20 cellular contexts compared by ENCODE assay signal in genomic region chrX:19869195-19869594, GRCh38. TPM values are rescaled to one million over a fixed set of nuclear protein-coding genes. Genes with fewer than 3 reads are reported as not detected.
DNase-seq lines count a peak whose midpoint lies in the region; ATAC-seq, FAIRE-seq and TF ChIP-seq lines count a peak whose summit lies in the region.
"Had no signal": no experiment of that assay in that cellular context is flagged by ENCODE, and none has a peak within 500 bp of the region (broad histone marks: within the 10 kb centered on the region; RNA-seq: fewer than 3 reads in every experiment).

No MANE protein-coding gene starts in this region.

- H3K4me1 ChIP-seq in OCI-LY3 (ENCODE audit: low read length): peaks cover 67% of the 10 kb centered on the region
- H3K4me1 ChIP-seq: suprapubic skin had no signal

- H3K36me3 Mint-ChIP-seq in activated CD4-positive, alpha-beta T cell treated with anti-CD3 and anti-CD28 coated beads, Interleukin-2, amount 10 ng/mL, durations not matched to agents 24 days and 14 days (ENCODE audit: low read depth): peaks cover 4% of the 10 kb centered on the region
- peaks cover 7% of the 10 kb centered on the region for H3K36me3 Mint-ChIP-seq in activated CD4-positive, alpha-beta T cell treated with anti-CD3 and anti-CD28 coated beads, Interleukin-2, amount 10 ng/mL, durations not matched to agents 7 days and 5 days (ENCODE audit: low read depth)
- peaks cover 6% of the 10 kb centered on the region for H3K36me3 Mint-ChIP-seq in stimulated activated memory B cell treated with anti-CD40 and anti-IgM and Interleukin-4, amounts not matched to agents 10 μg/mL and 1 μg/mL and 100 μg/mL, for 72 hours

- H3K9me3 Mint-ChIP-seq in activated CD4-positive, alpha-beta T cell treated with anti-CD3 and anti-CD28 coated beads, Interleukin-2, amount 10 ng/mL, durations not matched to agents 24 days and 14 days: no peaks in the 10 kb centered on the region
- peaks cover 2% of the 10 kb centered on the region for H3K9me3 Mint-ChIP-seq in activated CD4-positive, alpha-beta T cell treated with anti-CD3 and anti-CD28 coated beads, Interleukin-2, amount 10 ng/mL, durations not matched to agents 7 days and 5 days
- H3K9me3 Mint-ChIP-seq in stimulated activated memory B cell treated with anti-CD40 and anti-IgM and Interleukin-4, amounts not matched to agents 10 μg/mL and 1 μg/mL and 100 μg/mL, for 72 hours: no peaks in the 10 kb centered on the region

- peaks cover 82% of the 10 kb centered on the region for H3K79me2 ChIP-seq in OCI-LY3 (ENCODE audit: low read length)

- peak overlapping the region; percentile 45 for H3K27ac Mint-ChIP-seq in activated CD4-positive, alpha-beta T cell treated with anti-CD3 and anti-CD28 coated beads, Interleukin-2, amount 10 ng/mL, durations not matched to agents 24 days and 14 days
- no peak overlapping the region for H3K27ac Mint-ChIP-seq in activated CD4-positive, alpha-beta T cell treated with anti-CD3 and anti-CD28 coated beads, Interleukin-2, amount 10 ng/mL, durations not matched to agents 7 days and 5 days
- H3K27ac Mint-ChIP-seq in stimulated activated memory B cell treated with anti-CD40 and anti-IgM and Interleukin-4, amounts not matched to agents 10 μg/mL and 1 μg/mL and 100 μg/mL, for 72 hours: peak overlapping the region; percentile 86

- no peak overlapping the region for H2AFZ ChIP-seq in OCI-LY3 (ENCODE audit: low read depth, low read length)

- no peak for TF ChIP-seq POLR2A in GM12892 (IDR thresholded peaks at IDR 0.05; ENCODE audit: low read depth, low read length)

- no peak for ATAC-seq in stimulated activated memory B cell treated with anti-CD40 and anti-IgM and Interleukin-4, amounts not matched to agents 10 μg/mL and 1 μg/mL and 100 μg/mL, for 72 hours
- ATAC-seq in GM19351 (IDR thresholded peaks at IDR 0.05; ENCODE audit: unreplicated experiment): no peak
- ATAC-seq: lower lobe of right lung had no signal

- H3K4me3 Mint-ChIP-seq in activated CD4-positive, alpha-beta T cell treated with anti-CD3 and anti-CD28 coated beads, Interleukin-2, amount 10 ng/mL, durations not matched to agents 24 days and 14 days: peak overlapping the region; percentile 26
- no peak overlapping the region for H3K4me3 Mint-ChIP-seq in activated CD4-positive, alpha-beta T cell treated with anti-CD3 and anti-CD28 coated beads, Interleukin-2, amount 10 ng/mL, durations not matched to agents 7 days and 5 days
- no peak overlapping the region for H3K4me3 Mint-ChIP-seq in stimulated activated memory B cell treated with anti-CD40 and anti-IgM and Interleukin-4, amounts not matched to agents 10 μg/mL and 1 μg/mL and 100 μg/mL, for 72 hours
- H3K4me3 Mint-ChIP-seq: H9 had no signal

- no peak for DNase-seq in activated CD4-positive, alpha-beta T cell treated with anti-CD3 and anti-CD28 coated beads, Interleukin-2, amount 10 ng/mL, durations not matched to agents 24 days and 14 days
- DNase-seq in activated CD4-positive, alpha-beta T cell treated with anti-CD3 and anti-CD28 coated beads, Interleukin-2, amount 10 ng/mL, durations not matched to agents 7 days and 5 days: no peak
- DNase-seq in GM12892 (ENCODE audit: insufficient read length): no peak
- DNase-seq in hypothalamus (lab: John Stamatoyannopoulos, UW): no peak
- DNase-seq in 8988T: no peak
- DNase-seq: foreskin fibroblast; H9; hippocampal formation; islet precursor cell; lower lobe of right lung; NCI-H1694 treated with DMSO at 0.1 percent for 48 hours; NCI-H774; RPMI8226; stimulated activated CD4-positive, alpha-beta T cell treated with anti-CD3 and anti-CD28 coated beads, Interleukin-12 subunit alpha, Interleukin-12 subunit beta, amount 100 ng/mL, for 4 hours had no signal

- H3K27me3 ChIP-seq in OCI-LY3 (ENCODE audit: low read depth, low read length): no peaks in the 10 kb centered on the region
- H3K27me3 ChIP-seq: suprapubic skin had no signal

- H3K27me3 Mint-ChIP-seq in activated CD4-positive, alpha-beta T cell treated with anti-CD3 and anti-CD28 coated beads, Interleukin-2, amount 10 ng/mL, durations not matched to agents 24 days and 14 days: no peaks in the 10 kb centered on the region
- no peaks in the 10 kb centered on the region for H3K27me3 Mint-ChIP-seq in activated CD4-positive, alpha-beta T cell treated with anti-CD3 and anti-CD28 coated beads, Interleukin-2, amount 10 ng/mL, durations not matched to agents 7 days and 5 days
- H3K27me3 Mint-ChIP-seq in stimulated activated memory B cell treated with anti-CD40 and anti-IgM and Interleukin-4, amounts not matched to agents 10 μg/mL and 1 μg/mL and 100 μg/mL, for 72 hours: no peaks in the 10 kb centered on the region

- no peak overlapping the region for H3K27ac ChIP-seq in OCI-LY3 (ENCODE audit: low read length)
- H3K27ac ChIP-seq: epithelial cell of prostate, lower lobe of right lung, suprapubic skin, VCaP had no signal

- no peak overlapping the region for H3K9ac ChIP-seq in OCI-LY3 (ENCODE audit: low read length)

- H4K20me1 ChIP-seq in OCI-LY3 (ENCODE audit: insufficient read depth, low read length): peaks cover 61% of the 10 kb centered on the region

- FAIRE-seq in GM12892 (lab: Jason Lieb, UNC): peak; percentile 92

- H3K4me3 ChIP-seq in OCI-LY3 (ENCODE audit: low read length): no peak overlapping the region
- H3K4me3 ChIP-seq: lower lobe of right lung, suprapubic skin had no signal

- H3K36me3 ChIP-seq in OCI-LY3 (replicated peaks; ENCODE audit: low read depth, low read length): peaks cover 32% of the 10 kb centered on the region
- H3K36me3 ChIP-seq: lower lobe of right lung, suprapubic skin had no signal

- POLR2A ChIA-PET in activated CD4-positive, alpha-beta T cell treated with anti-CD3 and anti-CD28 coated beads, Interleukin-2, amount 10 ng/mL, durations not matched to agents 7 days and 5 days (lab: Charles Lee): no interaction called here

- no peak for TF ChIP-seq CTCF in OCI-LY3 (IDR thresholded peaks at IDR 0.05; ENCODE audit: low read depth, low read length)

- intact Hi-C loops in activated CD4-positive, alpha-beta T cell treated with anti-CD3 and anti-CD28 coated beads, Interleukin-2, amount 10 ng/mL, durations not matched to agents 24 days and 14 days (cut with micrococcal nuclease): loop anchor here (5.0 kb wide), 1 partner anchor 42 kb away; no protein-coding TSS in a partner anchor

- CTCF ChIA-PET in activated CD4-positive, alpha-beta T cell treated with anti-CD3 and anti-CD28 coated beads, Interleukin-2, amount 10 ng/mL, durations not matched to agents 7 days and 5 days (lab: Charles Lee): interaction anchor here (0.6 to 0.7 kb wide), 3 partner anchors 9 to 238 kb away, joined by 3 to 8 read pairs (median 4); no protein-coding TSS in a partner anchor

- peaks cover 53% of the 10 kb centered on the region for H3K4me1 Mint-ChIP-seq in activated CD4-positive, alpha-beta T cell treated with anti-CD3 and anti-CD28 coated beads, Interleukin-2, amount 10 ng/mL, durations not matched to agents 24 days and 14 days
- H3K4me1 Mint-ChIP-seq in activated CD4-positive, alpha-beta T cell treated with anti-CD3 and anti-CD28 coated beads, Interleukin-2, amount 10 ng/mL, durations not matched to agents 7 days and 5 days: peaks cover 74% of the 10 kb centered on the region
- peaks cover 77% of the 10 kb centered on the region for H3K4me1 Mint-ChIP-seq in stimulated activated memory B cell treated with anti-CD40 and anti-IgM and Interleukin-4, amounts not matched to agents 10 μg/mL and 1 μg/mL and 100 μg/mL, for 72 hours

- no peaks in the 10 kb centered on the region for H3K9me3 ChIP-seq in OCI-LY3 (ENCODE audit: insufficient read depth, low read length)
- H3K9me3 ChIP-seq: lower lobe of right lung, suprapubic skin had no signal

- H3K4me2 ChIP-seq in OCI-LY3 (ENCODE audit: low read length): peak overlapping the region; percentile 24; the same call in 1 of the 2 replicates

RNA-seq across cellular contexts. Expression of gene SH3KBP1, which starts 18.2 kb away (rescaled TPM):
- 58.4 and 60.6 TPM in 2 replicates for total RNA-seq in activated CD4-positive, alpha-beta T cell treated with anti-CD3 and anti-CD28 coated beads, Interleukin-2, amount 10 ng/mL, durations not matched to agents 24 days and 14 days
- 100 to 1,000 TPM in 1 of 2 experiments, 10 to 100 TPM in 1; 95.6 to 103 TPM for total RNA-seq in activated CD4-positive, alpha-beta T cell treated with anti-CD3 and anti-CD28 coated beads, Interleukin-2, amount 10 ng/mL, durations not matched to agents 7 days and 5 days
- polyA plus RNA-seq in GM12892 (2012; ENCODE audit: missing spikeins): 124 TPM
